ENCODE assay signal across 10 cellular contexts in genomic region chrX:136307471-136307870, GRCh38. TPM values are rescaled to one million over a fixed set of nuclear protein-coding genes. Genes with fewer than 3 reads are reported as not detected.
"Had no signal": no experiment of that assay in that cellular context is flagged by ENCODE, and none has a peak within 500 bp of the region (broad histone marks: within the 10 kb centered on the region; RNA-seq: fewer than 3 reads in every experiment).

No MANE protein-coding gene starts in this region.

- FAIRE-seq: H1, H54, HTR-8/SVneo, K562 had no signal

- DNase-seq: H9, HCEC 1CT, IMR-90, KG1 had no signal

- H3K4me3 ChIP-seq: GM23338, K562 had no signal

- H3K4me2 ChIP-seq: GM23338 had no signal

- ATAC-seq: GM23338, K562 had no signal

RNA-seq across cellular contexts. Expression of gene ADGRG4, which starts 6.7 kb away (rescaled TPM):
- total RNA-seq: GM23338, H1, H9, HT-29, IMR-90, K562 had no signal
- polyA plus RNA-seq: GM23338, H1, K562 had no signal
